In the genomic region with DNA sequence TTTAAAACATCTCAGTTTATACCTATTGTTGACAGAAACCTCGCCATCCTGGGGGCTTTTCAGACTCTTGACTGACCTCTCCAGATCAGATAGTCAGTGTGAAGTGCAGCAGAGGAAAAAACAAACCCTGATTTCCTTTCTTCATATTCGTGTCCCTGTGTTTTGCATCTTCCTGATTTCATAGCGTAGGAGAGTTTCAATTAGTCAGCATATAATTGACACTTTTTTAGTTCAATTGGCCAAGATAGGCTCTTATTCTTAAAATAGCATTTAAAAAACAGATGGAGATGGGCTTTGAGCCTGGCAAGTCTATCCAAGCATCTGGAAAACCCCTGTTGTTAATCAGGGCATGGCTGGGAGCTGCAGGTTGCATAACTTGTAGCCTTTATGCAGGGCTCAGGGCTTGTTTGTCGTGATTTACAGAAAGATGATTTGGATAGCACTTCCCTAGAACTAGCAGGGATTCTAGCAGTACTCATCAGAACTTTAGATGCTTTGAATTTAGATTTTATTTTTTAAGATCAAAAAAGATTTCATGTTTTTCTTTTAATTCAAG, we compare ENCODE assay signal across 18 cellular contexts.
DNase-seq lines count a peak whose midpoint lies in the region; ATAC-seq, FAIRE-seq and TF ChIP-seq lines count a peak whose summit lies in the region.
"Had no signal": no experiment of that assay in that cellular context is flagged by ENCODE, and none has a peak within 500 bp of the region (broad histone marks: within the 10 kb centered on the region; RNA-seq: fewer than 3 reads in every experiment).

No MANE protein-coding gene starts in this region.

- H3K4me3 ChIP-seq in AG10803 (ENCODE audit: low read length) (no peak overlapping the region), H1 (ENCODE audit: extremely low read depth in 1 of 4, insufficient read depth in 2 of 4, low read depth in 3 of 4, low read length in 4 of 4) (no peak overlapping the region), mesenchymal stem cell (ENCODE audit: insufficient read depth in 1 of 2, low read depth in 1 of 2, low read length in 2 of 2) (peak overlapping the region in 1 of 2 experiments; percentile 34), Peyer's patch (no peak overlapping the region)
- H3K4me3 ChIP-seq: coronary artery, gastrocnemius medialis, right atrium auricular region had no signal

- H3K4me3 Mint-ChIP-seq in nephron progenitor cell: no peak overlapping the region
- H3K4me3 Mint-ChIP-seq: activated naive CD8-positive, alpha-beta T cell treated with anti-CD3 and anti-CD28 coated beads, Interleukin-2, amount 50 U/mL, for 24 hours; T-helper 1 cell treated with Interleukin-12 subunit alpha and Interleukin-12 subunit beta and Interleukin-4 antibody, amounts not matched to agents 30 μg/mL and 1 μg/mL, for 36 hours had no signal

- no peaks in the 10 kb centered on the region for H4K20me1 ChIP-seq in H1 (replicated peaks in 1 of 2; ENCODE audit: control insufficient read depth in 1 of 2, insufficient read depth in 2 of 2, low read length in 2 of 2)

- no peak overlapping the region for H2BK20ac ChIP-seq in H1 (ENCODE audit: low read length)

- H3K9ac ChIP-seq in H1 (replicated peaks in 1 of 4; ENCODE audit: extremely low read depth in 1 of 4, low read depth in 3 of 4, low read length in 3 of 4): no peak overlapping the region
- peak overlapping the region; percentile 62 for H3K9ac ChIP-seq in mesenchymal stem cell (ENCODE audit: low read length)

- peaks cover 33% of the 10 kb centered on the region for H3K4me1 Mint-ChIP-seq in nephron progenitor cell
- H3K4me1 Mint-ChIP-seq: activated naive CD8-positive, alpha-beta T cell treated with anti-CD3 and anti-CD28 coated beads, Interleukin-2, amount 50 U/mL, for 24 hours had no signal

- no peak for TF ChIP-seq EP300 in H1 (IDR thresholded peaks at IDR 0.05; ENCODE audit: borderline replicate concordance in 1 of 2, low read depth in 2 of 2, low read length in 2 of 2)

- no peak overlapping the region for H3K27ac ChIP-seq in H1 (ENCODE audit: low read depth, low read length)
- peak overlapping the region; percentile 22 for H3K27ac ChIP-seq in mesenchymal stem cell (ENCODE audit: low read length, poor library complexity, severe bottlenecking)
- H3K27ac ChIP-seq in Peyer's patch: no peak overlapping the region
- H3K27ac ChIP-seq: C4-2B, coronary artery, gastrocnemius medialis, right atrium auricular region had no signal

- FAIRE-seq in H1 (lab: Jason Lieb, UNC): no peak
- no peak for FAIRE-seq in urothelium cell line (lab: Jason Lieb, UNC)
- FAIRE-seq: G401.6, islet of Langerhans had no signal

- 63% methylated on average over 4 of the region's 4 CpGs; no CpG with 5 or more reads in 1 of the 2 experiments for WGBS in H1 (ENCODE audit: extremely low coverage in 1 of 2, insufficient coverage in 1 of 2, insufficient read length in 1 of 2, insufficient replicate concordance in 2 of 2, low coverage in 1 of 2, low lambda C conversion rate in 2 of 2, missing lambda C conversion rate in 1 of 2), 2 experiments
- WGBS in mesenchymal stem cell: 0% methylated on average over 2 of the region's 4 CpGs

- no peaks in the 10 kb centered on the region for H3K23me2 ChIP-seq in H1 (ENCODE audit: low read depth, low read length)

- TF ChIP-seq POLR2A in H1 (IDR thresholded peaks at IDR 0.05; ENCODE audit: control extremely low read depth in 1 of 2, low read depth in 2 of 2, low read length in 2 of 2) (no peak), Peyer's patch (IDR thresholded peaks at IDR 0.05) (no peak)

- H4K91ac ChIP-seq in H1 (replicated peaks; ENCODE audit: insufficient read length, low read length) (no peak overlapping the region), mesenchymal stem cell (ENCODE audit: low read length) (no peak overlapping the region)

- H3K9me3 Mint-ChIP-seq in nephron progenitor cell: no peaks in the 10 kb centered on the region
- H3K9me3 Mint-ChIP-seq: activated naive CD8-positive, alpha-beta T cell treated with anti-CD3 and anti-CD28 coated beads, Interleukin-2, amount 50 U/mL, for 24 hours; T-helper 1 cell treated with Interleukin-12 subunit alpha and Interleukin-12 subunit beta and Interleukin-4 antibody, amounts not matched to agents 30 μg/mL and 1 μg/mL, for 36 hours had no signal

- H3K4me1 ChIP-seq in H1 (replicated peaks in 1 of 4; ENCODE audit: control insufficient read depth in 3 of 4, insufficient read depth in 4 of 4, low read length in 3 of 4) (peaks cover 0 to 6% (median 5%) of the 10 kb centered on the region in 4 experiments; a peak in 3 of 7 replicates), mesenchymal stem cell (ENCODE audit: control insufficient read depth, insufficient read depth, low read depth, low read length) (peaks cover 4% of the 10 kb centered on the region), Peyer's patch (no peaks in the 10 kb centered on the region)

- no peak for TF ChIP-seq CTCF in AG10803 (conservative IDR thresholded peaks at IDR 0.05; ENCODE audit: low read length)
- TF ChIP-seq CTCF in H1 (IDR thresholded peaks at IDR 0.05; ENCODE audit: control extremely low read depth in 1 of 3, insufficient read depth in 1 of 3, low read depth in 1 of 3, low read length in 3 of 3): no peak
- TF ChIP-seq CTCF in nephron progenitor cell (IDR thresholded peaks at IDR 0.05): no peak
- TF ChIP-seq CTCF in Peyer's patch (IDR thresholded peaks at IDR 0.05): no peak

- no peak for TF ChIP-seq RAD21 in H1 (IDR thresholded peaks at IDR 0.05 in 1 of 2, conservative IDR thresholded peaks at IDR 0.05 in 1 of 2; ENCODE audit: low read depth in 2 of 2, low read length in 2 of 2)

- H2BK12ac ChIP-seq in H1 (ENCODE audit: low read depth, low read length): no peak overlapping the region
- H2BK12ac ChIP-seq in mesenchymal stem cell (ENCODE audit: low read length in 2 of 2): no peak overlapping the region

- no peak for ATAC-seq in GM18870 (IDR thresholded peaks at IDR 0.05; ENCODE audit: unreplicated experiment)
- ATAC-seq: activated naive CD8-positive, alpha-beta T cell treated with anti-CD3 and anti-CD28 coated beads, Interleukin-2, amount 50 U/mL, for 24 hours; gastrocnemius medialis; stimulated activated naive CD8-positive, alpha-beta T cell treated with anti-CD3 and anti-CD28 coated beads, Interleukin-15, Interleukin-2, amounts not matched to agents 100 U/mL and 50 U/mL, for 24 hours had no signal

- H3K79me1 ChIP-seq in H1 (ENCODE audit: low read depth, low read length) (no peaks in the 10 kb centered on the region), mesenchymal stem cell (replicated peaks; ENCODE audit: low read length, poor library complexity, severe bottlenecking) (no peaks in the 10 kb centered on the region)

- H3K27me3 ChIP-seq in H1 (replicated peaks in 1 of 4; ENCODE audit: control insufficient read depth in 3 of 4, extremely low read depth in 1 of 4, insufficient read depth in 3 of 4, low read length in 3 of 4): no peaks in the 10 kb centered on the region
- no peaks in the 10 kb centered on the region for H3K27me3 ChIP-seq in mesenchymal stem cell (ENCODE audit: control insufficient read depth in 1 of 2, insufficient read depth in 1 of 2, low read length in 2 of 2)
- no peaks in the 10 kb centered on the region for H3K27me3 ChIP-seq in Peyer's patch
- H3K27me3 ChIP-seq: gastrocnemius medialis, right atrium auricular region had no signal

- H3K4ac ChIP-seq in H1 (replicated peaks; ENCODE audit: insufficient read length, low read depth, low read length) (no peak overlapping the region), mesenchymal stem cell (ENCODE audit: low read depth in 1 of 2, low read length in 2 of 2) (no peak overlapping the region)

- no peak overlapping the region for H2BK120ac ChIP-seq in H1 (replicated peaks; ENCODE audit: low read depth, low read length)
- no peak overlapping the region for H2BK120ac ChIP-seq in mesenchymal stem cell (ENCODE audit: low read depth, low read length)

- H3K56ac ChIP-seq in H1 (replicated peaks; ENCODE audit: insufficient read length, low read depth, low read length): no peak overlapping the region

- H3K9me3 ChIP-seq in H1 (ENCODE audit: insufficient read depth in 2 of 2, low read depth in 1 of 2, low read length in 1 of 2) (no peaks in the 10 kb centered on the region), mesenchymal stem cell (ENCODE audit: control insufficient read depth, low read length) (no peaks in the 10 kb centered on the region), Peyer's patch (no peaks in the 10 kb centered on the region)
- H3K9me3 ChIP-seq: gastrocnemius medialis, right atrium auricular region had no signal

- DNase-seq in AG10803 (ENCODE audit: low read depth) (peak; percentile 84), NCI-H2171 (lab: John Stamatoyannopoulos, UW) (peak; percentile 8), H1 (ENCODE audit: low read depth in 1 of 2, low spot score in 2 of 2) (no peak), mesenchymal stem cell (peak; percentile 88), nephron progenitor cell (no peak), urothelium cell line (ENCODE audit: low spot score) (no peak), Peyer's patch (no peak)
- DNase-seq: activated CD4-positive, alpha-beta T cell treated with anti-CD3 and anti-CD28 coated beads for 4 hours; activated naive CD8-positive, alpha-beta T cell treated with anti-CD3 and anti-CD28 coated beads, Interleukin-2, amount 50 U/mL, for 24 hours; gastrocnemius medialis; stimulated activated naive CD8-positive, alpha-beta T cell treated with anti-CD3 and anti-CD28 coated beads, Interleukin-15, Interleukin-2, amounts not matched to agents 100 U/mL and 50 U/mL, for 24 hours had no signal

- no peak overlapping the region for H4K8ac ChIP-seq in H1 (ENCODE audit: extremely low read depth, insufficient read depth, low read length)
- no peak overlapping the region for H4K8ac ChIP-seq in mesenchymal stem cell (ENCODE audit: low read length)

- no peak overlapping the region for H4K5ac ChIP-seq in H1 (ENCODE audit: insufficient read length, low read depth, low read length)

- H3K4me2 ChIP-seq in H1 (ENCODE audit: insufficient read depth in 1 of 2, low read depth in 2 of 2, low read length in 2 of 2): no peak overlapping the region
- H3K4me2 ChIP-seq in mesenchymal stem cell (ENCODE audit: low read length, poor library complexity, severe bottlenecking): peak overlapping the region; percentile 11

- H3K79me2 ChIP-seq in H1 (ENCODE audit: control insufficient read depth in 1 of 2, insufficient read depth in 2 of 2, low read length in 2 of 2): no peaks in the 10 kb centered on the region

- H3K18ac ChIP-seq in H1 (ENCODE audit: extremely low read depth, low read length) (no peak overlapping the region), mesenchymal stem cell (ENCODE audit: low read depth in 1 of 2, low read length in 2 of 2) (no peak overlapping the region)

- H3K36me3 ChIP-seq in H1 (ENCODE audit: control insufficient read depth in 2 of 4, insufficient read depth in 4 of 4, low read length in 3 of 4): no peaks in the 10 kb centered on the region
- no peaks in the 10 kb centered on the region for H3K36me3 ChIP-seq in mesenchymal stem cell (ENCODE audit: control insufficient read depth in 1 of 2, insufficient read depth in 2 of 2, low read depth in 1 of 2, low read length in 2 of 2)
- no peaks in the 10 kb centered on the region for H3K36me3 ChIP-seq in Peyer's patch
- H3K36me3 ChIP-seq: gastrocnemius medialis, right atrium auricular region had no signal

- POLR2A ChIA-PET in H1 (lab: Charles Lee; ENCODE audit: partially characterized antibody): no interaction called here

- H3K27ac Mint-ChIP-seq in nephron progenitor cell: no peak overlapping the region
- H3K27ac Mint-ChIP-seq: activated naive CD8-positive, alpha-beta T cell treated with anti-CD3 and anti-CD28 coated beads, Interleukin-2, amount 50 U/mL, for 24 hours; T-helper 1 cell treated with Interleukin-12 subunit alpha and Interleukin-12 subunit beta and Interleukin-4 antibody, amounts not matched to agents 30 μg/mL and 1 μg/mL, for 36 hours had no signal

- no peak overlapping the region for H3K23ac ChIP-seq in H1 (ENCODE audit: insufficient read length)
- H3K23ac ChIP-seq in mesenchymal stem cell (ENCODE audit: low read length in 2 of 2): no peak overlapping the region

- no peaks in the 10 kb centered on the region for H3K27me3 Mint-ChIP-seq in nephron progenitor cell (ENCODE audit: low read depth, poor library complexity)

- H2AFZ ChIP-seq in H1 (ENCODE audit: low read length) (no peak overlapping the region), mesenchymal stem cell (ENCODE audit: low read depth, low read length) (no peak overlapping the region)

- no peaks in the 10 kb centered on the region for H3K36me3 Mint-ChIP-seq in nephron progenitor cell (ENCODE audit: low read depth)

- H2BK5ac ChIP-seq in H1 (ENCODE audit: low read depth, low read length) (no peak overlapping the region), mesenchymal stem cell (ENCODE audit: low read depth, low read length, poor library complexity, severe bottlenecking) (no peak overlapping the region)

- no peak overlapping the region for H3K14ac ChIP-seq in H1 (ENCODE audit: insufficient read length)
- no peak overlapping the region for H3K14ac ChIP-seq in mesenchymal stem cell (ENCODE audit: low read length in 2 of 2)

- H2AK5ac ChIP-seq in H1 (ENCODE audit: low read depth, low read length) (no peak overlapping the region), mesenchymal stem cell (ENCODE audit: low read length, severe bottlenecking) (peak overlapping the region; percentile 69)

- H2BK15ac ChIP-seq in H1 (ENCODE audit: low read length) (no peak overlapping the region), mesenchymal stem cell (ENCODE audit: low read depth, poor library complexity, severe bottlenecking) (no peak overlapping the region)

- CTCF ChIA-PET in H1 (lab: Charles Lee; ENCODE audit: partially characterized antibody): no interaction called here

Comparison
In these comparisons a context has a peak if more than half of its experiments do, and no peak if none do; other contexts are left out.
1. DNase-seq: peak in AG10803 (single experiment), NCI-H2171 (single experiment) and mesenchymal stem cell (single experiment); none in H1 (0 of 2), nephron progenitor cell (single experiment), urothelium cell line (single experiment) and Peyer's patch (0 of 3).